Comparison of ENCODE assay signal across 9 cellular contexts in the genomic region with DNA sequence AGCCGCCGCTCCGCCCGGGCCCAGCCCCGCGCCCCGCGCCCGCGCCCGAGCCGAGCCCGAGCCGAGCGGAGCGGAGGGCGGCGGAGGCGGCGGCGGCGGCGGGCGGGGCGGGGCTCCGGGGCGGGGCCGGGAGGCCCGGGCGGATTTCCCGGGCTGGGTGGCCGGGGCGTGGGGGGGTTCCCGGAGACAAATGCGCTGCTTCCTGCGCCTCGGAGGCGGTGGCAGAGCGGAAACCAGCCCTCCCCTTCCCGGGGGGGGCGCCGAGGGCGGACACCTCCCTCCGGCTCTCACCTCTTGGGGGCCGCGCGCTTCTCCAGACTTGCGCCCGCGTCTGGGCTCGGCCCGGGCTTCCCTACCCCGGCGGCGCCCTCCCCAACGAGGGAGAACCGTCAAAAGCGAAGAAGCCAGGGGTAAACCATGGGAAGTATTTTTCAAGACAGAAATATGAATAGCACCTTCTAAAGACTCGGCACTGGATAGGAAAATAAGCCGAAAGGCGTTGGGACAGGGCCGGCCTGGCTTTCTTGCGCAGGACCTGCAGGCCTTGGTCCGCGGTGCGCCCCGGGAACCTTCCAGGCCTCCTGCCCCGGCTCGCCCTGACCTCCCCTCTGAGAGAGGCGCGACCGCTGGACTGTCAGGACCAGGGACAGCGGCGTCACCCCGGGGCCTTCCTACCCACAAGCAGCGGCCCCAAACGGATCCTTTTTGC. TPM values are rescaled to one million over a fixed set of nuclear protein-coding genes. Genes with fewer than 3 reads are reported as not detected.
DNase-seq lines count a peak whose midpoint lies in the region; FAIRE-seq and TF ChIP-seq lines count a peak whose summit lies in the region.
"Had no signal": no experiment of that assay in that cellular context is flagged by ENCODE, and none has a peak within 500 bp of the region (broad histone marks: within the 10 kb centered on the region; RNA-seq: fewer than 3 reads in every experiment).

A gene (minus strand): TSS at position 79 of the 709 bp plus-strand sequence. CDS start 88 bp downstream, outside the sequence.

- H3K27me3 ChIP-seq in small intestine (ENCODE audit: control insufficient read depth in 2 of 2, insufficient read depth in 2 of 2, low read length in 2 of 2): no peaks in the 10 kb centered on the region

- peak within 1 kb of the TSS in 4 of 5 experiments; percentile 69 to 94 (median 88) for H3K27ac Mint-ChIP-seq in brain

- DNase-seq in GF-D8 (lab: John Stamatoyannopoulos, UW) (peak; percentile 28), HuH-7 (ENCODE audit: low spot score) (peak; percentile 93), UCSD-AML1 (lab: John Stamatoyannopoulos, UW; ENCODE audit: unreplicated experiment) (peak; percentile 71), iPS-NIHi11 (ENCODE audit: low spot score) (peak; percentile 86), small intestine (peak; percentile 42), globus pallidus (ENCODE audit: low spot score) (no peak), NCI-H1092 treated with DMSO at 0.1 percent for 48 hours (lab: John Stamatoyannopoulos, UW) (no peak)

- peak within 1 kb of the TSS in 1 of 2 donors; percentile 46 for H3K27ac ChIP-seq in small intestine (ENCODE audit: low read depth in 1 of 2, low read length in 1 of 2)
- H3K27ac ChIP-seq: neutrophil had no signal

- peaks cover 2 to 8% of the 10 kb centered on the region in 2 donors for H3K4me1 ChIP-seq in small intestine (ENCODE audit: control insufficient read depth in 2 of 2, insufficient read depth in 1 of 2, low read depth in 1 of 2, low read length in 1 of 2)

- TF ChIP-seq CTCF in brain (conservative IDR thresholded peaks at IDR 0.05): no peak

- H3K4me1 Mint-ChIP-seq in brain: peaks cover 48% of the 10 kb centered on the region

- WGBS in small intestine, 3 donors: 0 to 1% (median 1%) methylated on average over 34 to 77 of the region's 77 CpGs

- peak within 1 kb of the TSS; percentile 35 to 53 for H3K4me3 ChIP-seq in small intestine (ENCODE audit: low read depth in 1 of 2, low read length in 2 of 2)

- H3K36me3 ChIP-seq in small intestine (ENCODE audit: control insufficient read depth in 2 of 2, insufficient read depth in 2 of 2, low read length in 2 of 2): peaks cover 0 to 4% of the 10 kb centered on the region in 2 donors
- H3K36me3 ChIP-seq: neutrophil had no signal

- no peaks in the 10 kb centered on the region for H3K27me3 Mint-ChIP-seq in brain

- H3K9me3 Mint-ChIP-seq in brain: peaks cover 0 to 3% (median 0%) of the 10 kb centered on the region in 5 experiments

- no peaks in the 10 kb centered on the region for H3K9me3 ChIP-seq in small intestine (ENCODE audit: control insufficient read depth, low read depth)
- H3K9me3 ChIP-seq: neutrophil had no signal

- H3K4me3 Mint-ChIP-seq in brain: peak within 1 kb of the TSS; percentile 78 to 89 (median 84)

- no peak for FAIRE-seq in small intestine (lab: Jason Lieb, UNC)

- peaks cover 9% of the 10 kb centered on the region for H3K36me3 Mint-ChIP-seq in brain

RNA-seq across cellular contexts. Expression of the gene that starts here (rescaled TPM):
- polyA plus RNA-seq in brain (ENCODE audit: insufficient read depth, low read depth, low replicate concordance) (19.1 TPM), small intestine (1 to 10 TPM in 2 of 3 donors, not detected in 1; 2.4 to 7.9 TPM)

Comparison
In these comparisons a context has a peak if more than half of its experiments do, and no peak if none do; other contexts are left out.
1. DNase-seq: peak in GF-D8 (single experiment), HuH-7 (single experiment), UCSD-AML1 (single experiment), iPS-NIHi11 (single experiment) and small intestine (single experiment); none in globus pallidus (single experiment) and NCI-H1092 treated with DMSO at 0.1 percent for 48 hours (single experiment).